ENCODE assay signal across 10 cellular contexts in the genomic region with DNA sequence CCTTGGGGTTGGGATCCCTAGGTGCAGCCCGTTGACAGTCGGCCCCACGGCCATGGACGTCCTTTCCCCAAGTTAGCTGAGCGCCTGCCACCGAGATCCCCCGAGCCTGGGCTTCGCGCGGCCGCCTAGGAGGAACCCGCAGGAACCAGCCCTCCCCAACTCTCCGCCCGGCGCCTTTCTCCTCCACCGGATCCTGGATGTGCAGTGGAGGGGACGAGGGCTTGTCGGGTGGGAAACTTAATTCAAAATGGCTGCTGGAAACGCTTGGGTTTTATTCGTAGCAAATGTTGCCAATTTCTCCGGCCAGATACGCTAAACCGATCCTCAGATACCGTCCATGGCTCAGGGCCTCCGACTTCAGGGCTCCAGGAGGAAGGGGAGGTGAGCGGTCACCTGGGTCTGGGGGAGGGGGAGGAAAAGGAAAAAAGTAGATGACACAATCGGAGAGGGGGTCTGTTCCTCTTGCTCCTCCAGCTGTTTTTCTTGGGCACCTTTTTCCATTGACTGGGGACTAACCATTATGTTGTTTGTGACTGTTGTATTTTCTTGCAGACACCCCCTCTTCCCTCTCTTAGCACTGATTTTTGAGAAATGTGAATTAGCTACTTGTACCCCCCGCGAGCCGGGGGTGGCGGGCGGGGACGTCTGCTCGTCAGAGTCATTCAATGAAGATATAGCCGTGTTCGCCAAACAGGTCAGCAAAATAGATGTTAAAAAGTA. TPM values are rescaled to one million over a fixed set of nuclear protein-coding genes. Genes with fewer than 3 reads are reported as not detected.
A peak's percentile ranks its signal among the peaks of the same experiment; 100 is the strongest.
DNase-seq lines count a peak whose midpoint lies in the region; ATAC-seq and TF ChIP-seq lines count a peak whose summit lies in the region.
"Had no signal": no experiment of that assay in that cellular context is flagged by ENCODE, and none has a peak within 500 bp of the region (broad histone marks: within the 10 kb centered on the region; RNA-seq: fewer than 3 reads in every experiment).

No MANE protein-coding gene starts in this region.

- peaks cover 97% of the 10 kb centered on the region for H3K27me3 Mint-ChIP-seq in neural crest cell (ENCODE audit: low read depth)

- peak overlapping the region; percentile 96 for H3K4me3 Mint-ChIP-seq in neural crest cell
- H3K4me3 Mint-ChIP-seq: activated CD8-positive, alpha-beta T cell treated with anti-CD3 and anti-CD28 coated beads for 36 hours had no signal

- H3K27ac Mint-ChIP-seq in neural crest cell (ENCODE audit: unreplicated experiment), result peak overlapping the region; percentile 97
- H3K27ac Mint-ChIP-seq: activated CD8-positive, alpha-beta T cell treated with anti-CD3 and anti-CD28 coated beads for 36 hours had no signal

- H3K9ac ChIP-seq in NT2/D1 (ENCODE audit: insufficient read length, low read depth), result peak overlapping the region; percentile 21

- no peaks in the 10 kb centered on the region for H3K9me3 ChIP-seq in NT2/D1 (ENCODE audit: insufficient read depth, low read length)

- no peaks in the 10 kb centered on the region for H3K36me3 ChIP-seq in NT2/D1 (ENCODE audit: insufficient read depth, insufficient read length, low read length)

- peaks cover 99% of the 10 kb centered on the region for H3K27me3 ChIP-seq in NT2/D1 (ENCODE audit: insufficient read depth, insufficient read length)

- DNase-seq in A172 (ENCODE audit: low spot score), result peak; percentile 31
- no peak for DNase-seq in NT2/D1 (ENCODE audit: low read depth, low spot score)
- DNase-seq in fibroblast of villous mesenchyme (ENCODE audit: low read depth), result peak; percentile 33
- DNase-seq in neural crest cell (ENCODE audit: low read depth, low spot score), result no peak
- DNase-seq in SW480 (ENCODE audit: low spot score), result no peak
- DNase-seq in SIG-M5 treated with dmso at 0.1 percent for 504 hours (lab: John Stamatoyannopoulos, UW; ENCODE audit: unreplicated experiment), result no peak
- no peak for DNase-seq in central memory CD4-positive, alpha-beta T cell
- DNase-seq: activated CD8-positive, alpha-beta T cell treated with anti-CD3 and anti-CD28 coated beads for 36 hours; NCI-H1417 had no signal

- H3K4me1 ChIP-seq in NT2/D1 (ENCODE audit: insufficient read depth, insufficient read length), result peaks cover 4% of the 10 kb centered on the region

- ATAC-seq in esophagus mucosa, result no peak
- ATAC-seq: activated CD8-positive, alpha-beta T cell treated with anti-CD3 and anti-CD28 coated beads for 36 hours had no signal

- H3K4me1 Mint-ChIP-seq in neural crest cell, result peaks cover 58% of the 10 kb centered on the region

- TF ChIP-seq CTCF in fibroblast of villous mesenchyme (IDR thresholded peaks at IDR 0.05; ENCODE audit: insufficient read depth, low read depth, low read length) (no peak), neural crest cell (conservative IDR thresholded peaks at IDR 0.05) (no peak)

- peaks cover 35% of the 10 kb centered on the region for H3K36me3 Mint-ChIP-seq in neural crest cell (ENCODE audit: low read depth)

- peak overlapping the region; percentile 23 for H3K4me3 ChIP-seq in NT2/D1 (ENCODE audit: insufficient read length, low read depth)
- H3K4me3 ChIP-seq in fibroblast of villous mesenchyme (ENCODE audit: low read depth, low read length), result peak overlapping the region; percentile 85

- H3K9me3 Mint-ChIP-seq in neural crest cell, result no peaks in the 10 kb centered on the region
- H3K9me3 Mint-ChIP-seq: activated CD8-positive, alpha-beta T cell treated with anti-CD3 and anti-CD28 coated beads for 36 hours had no signal

RNA-seq across cellular contexts. Expression of a gene that starts 4.5 kb away (rescaled TPM):
- 29.0 and 30.1 TPM in 2 replicates for total RNA-seq in A172 (2014; rRNA removed; shearing (Covaris generic))
- total RNA-seq in fibroblast of villous mesenchyme (87.3 and 107 TPM in 2 replicates), neural crest cell (101 and 107 TPM in 2 replicates), esophagus mucosa (31.8 TPM)
- total RNA-seq: activated CD8-positive, alpha-beta T cell treated with anti-CD3 and anti-CD28 coated beads for 36 hours had no signal

Comparison
In these comparisons a context has a peak if more than half of its experiments do, and no peak if none do; other contexts are left out.
1. DNase-seq: peak in A172 (single experiment) and fibroblast of villous mesenchyme (single experiment); none in NT2/D1 (single experiment), neural crest cell (single experiment), SW480 (single experiment), SIG-M5 treated with dmso at 0.1 percent for 504 hours (single experiment) and central memory CD4-positive, alpha-beta T cell (single experiment).